Comparison of ENCODE assay signal across 15 cellular contexts in the genomic region with DNA sequence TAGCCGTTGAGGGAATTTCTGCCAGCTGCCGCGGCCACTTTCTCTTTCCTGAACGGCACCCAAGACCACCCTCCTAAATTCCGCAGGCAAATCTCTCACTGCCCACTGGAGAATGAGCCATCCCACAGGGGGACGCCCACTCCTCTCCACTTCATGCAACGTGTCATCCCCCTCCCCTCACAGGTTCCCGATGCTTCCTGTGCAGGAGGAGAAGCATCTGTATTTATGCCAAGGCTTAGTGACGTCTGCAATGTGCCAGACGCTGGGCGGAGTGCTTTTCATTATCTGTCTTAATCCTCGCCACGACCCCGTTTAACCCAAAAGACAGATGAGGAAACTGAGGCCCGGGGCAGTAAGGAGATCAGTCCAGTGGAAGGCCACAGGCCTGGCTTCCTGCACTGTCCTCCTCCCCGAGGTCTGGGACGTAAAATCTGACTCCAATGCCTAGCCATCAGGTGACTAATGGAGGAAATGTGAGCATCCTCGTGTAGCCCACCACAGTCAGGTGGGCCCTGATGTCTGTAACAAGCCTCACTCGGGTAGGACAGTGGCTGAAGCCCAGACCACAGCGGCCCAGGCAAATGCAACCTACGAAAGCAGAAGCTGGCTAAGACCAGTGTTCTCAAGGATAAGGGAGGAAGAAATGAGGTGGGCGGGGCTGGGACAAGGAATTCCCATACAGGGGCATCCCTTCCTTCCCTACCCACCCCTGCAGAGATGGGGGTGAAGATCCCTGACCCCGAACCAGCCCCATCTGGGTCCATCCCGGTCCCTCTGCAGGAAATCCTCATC. TPM values are rescaled to one million over a fixed set of nuclear protein-coding genes. Genes with fewer than 3 reads are reported as not detected.
DNase-seq lines count a peak whose midpoint lies in the region; ATAC-seq and TF ChIP-seq lines count a peak whose summit lies in the region.
"Had no signal": no experiment of that assay in that cellular context is flagged by ENCODE, and none has a peak within 500 bp of the region (broad histone marks: within the 10 kb centered on the region; RNA-seq: fewer than 3 reads in every experiment).

No MANE protein-coding gene starts in this region.

- ATAC-seq in HG03439 (IDR thresholded peaks at IDR 0.05; ENCODE audit: unreplicated experiment) (no peak), GM18870 (IDR thresholded peaks at IDR 0.05; ENCODE audit: unreplicated experiment) (no peak)

- H3K27ac ChIP-seq in WERI-Rb-1 = no peak overlapping the region
- no peak overlapping the region for H3K27ac ChIP-seq in substantia nigra (ENCODE audit: low read depth, low read length, poor library complexity, severe bottlenecking)
- H3K27ac ChIP-seq: PC-9 had no signal

- no peaks in the 10 kb centered on the region for H3K36me3 ChIP-seq in WERI-Rb-1

- no peaks in the 10 kb centered on the region for H3K27me3 ChIP-seq in WERI-Rb-1 (ENCODE audit: insufficient read depth, low read depth, severe bottlenecking)

- no peaks in the 10 kb centered on the region for H3K9me3 ChIP-seq in WERI-Rb-1 (ENCODE audit: severe bottlenecking)

- intact Hi-C loops in posterior vena cava (cut with DNase I) = no loop called here

- no peak for TF ChIP-seq CTCF in AG10803 (conservative IDR thresholded peaks at IDR 0.05; ENCODE audit: low read length)
- no peak for TF ChIP-seq CTCF in WERI-Rb-1 (IDR thresholded peaks at IDR 0.05; ENCODE audit: low read depth, low read length)
- no peak for TF ChIP-seq CTCF in fibroblast of the aortic adventitia (IDR thresholded peaks at IDR 0.05; ENCODE audit: insufficient read depth, low read length)
- TF ChIP-seq CTCF in GM13976 (IDR thresholded peaks at IDR 0.05; ENCODE audit: borderline replicate concordance, control extremely low read depth, extremely low read depth, insufficient read depth, missing control alignments) = no peak

- in situ Hi-C loops in GM13976 (cut with MboI; ENCODE audit: low sequenced_read_pairs, unreplicated experiment) = no loop called here

- DNase-seq in AG10803 (ENCODE audit: low read depth) = peak; percentile 46
- DNase-seq in WERI-Rb-1 = peak; percentile 50
- DNase-seq in fibroblast of the aortic adventitia (ENCODE audit: low read depth) = peak; percentile 58
- DNase-seq in posterior vena cava (ENCODE audit: low spot score) = peak; percentile 82
- no peak for DNase-seq in substantia nigra (lab: John Stamatoyannopoulos, UW)
- DNase-seq in GM13976 (ENCODE audit: low spot score) = no peak
- DNase-seq: activated effector memory CD4-positive, alpha-beta T cell treated with Interleukin-2 at 50 U/mL for 16 hours; effector memory CD4-positive, alpha-beta T cell; islet precursor cell; Kasumi-1; NCI-H146; NCI-H510A treated with DMSO at 0.1 percent for 48 hours; PC-9 had no signal

- H3K4me3 ChIP-seq in AG10803 (ENCODE audit: low read length) (peak overlapping the region; percentile 42), WERI-Rb-1 (ENCODE audit: low read depth, low read length) (no peak overlapping the region), fibroblast of the aortic adventitia (ENCODE audit: low read depth, low read length) (peak overlapping the region; percentile 2)
- H3K4me3 ChIP-seq: PC-9 had no signal

RNA-seq across cellular contexts. Expression of a gene that starts 23.1 kb away (rescaled TPM):
- total RNA-seq in fibroblast of the aortic adventitia (ENCODE audit: low replicate concordance) (27.9 and 55.9 TPM in 2 replicates), posterior vena cava (10 to 100 TPM; 22.9 to 41.8 TPM)

Comparison
In these comparisons a context has a peak if more than half of its experiments do, and no peak if none do; other contexts are left out.
1. DNase-seq: peak in AG10803 (single experiment), WERI-Rb-1 (single experiment), fibroblast of the aortic adventitia (single experiment) and posterior vena cava (single experiment); none in substantia nigra (0 of 49) and GM13976 (single experiment).